16 cellular contexts compared by ENCODE assay signal in the genomic region with DNA sequence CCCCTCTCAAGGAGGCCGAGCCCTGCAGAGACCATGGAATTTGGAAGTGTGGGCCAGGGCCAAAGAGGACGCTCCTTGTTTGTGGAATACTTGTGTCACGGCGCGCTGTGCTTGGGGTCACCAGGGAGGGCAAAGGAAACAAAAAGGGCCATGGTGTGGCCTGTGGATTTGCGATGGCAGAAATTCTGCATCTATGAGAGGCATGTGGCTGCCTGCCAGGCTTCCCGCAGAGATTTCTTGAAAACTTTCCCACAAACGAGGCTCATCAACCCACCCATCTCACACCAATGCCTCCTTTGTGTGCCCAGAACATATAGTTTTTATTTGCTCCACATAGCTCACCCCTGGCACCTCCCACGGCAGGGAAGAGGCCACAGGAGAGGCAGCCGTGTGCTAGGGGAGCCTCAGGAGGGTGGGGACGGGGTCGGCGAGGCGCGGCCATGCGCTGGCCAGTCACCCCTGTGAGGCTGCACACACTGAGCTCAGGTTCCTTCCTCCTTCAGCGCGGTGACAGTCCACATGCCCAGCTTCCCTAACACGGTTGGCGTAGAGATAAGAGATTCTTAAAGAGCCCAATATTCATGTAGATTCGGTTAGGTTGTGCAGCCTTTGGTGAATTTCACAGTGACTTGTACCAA.
DNase-seq lines count a peak whose midpoint lies in the region; ATAC-seq and FAIRE-seq lines count a peak whose summit lies in the region.
"Had no signal": no experiment of that assay in that cellular context is flagged by ENCODE, and none has a peak within 500 bp of the region (broad histone marks: within the 10 kb centered on the region; RNA-seq: fewer than 3 reads in every experiment).

No MANE protein-coding gene starts in this region.

- DNase-seq in left ventricle myocardium superior (no peak), left cardiac atrium (no peak), astrocyte of the hippocampus (ENCODE audit: low read depth, low spot score) (peak; percentile 83), naive B cell (no peak), urothelium cell line (ENCODE audit: low spot score) (peak; percentile 14), NCI-H1417 (lab: John Stamatoyannopoulos, UW) (no peak), Right ventricle myocardium inferior (ENCODE audit: missing footprints) (no peak)
- DNase-seq: ACHN; activated CD4-positive, alpha-beta T cell treated with anti-CD3 and anti-CD28 coated beads, Interleukin-2, amount 50 U/mL, for 48 hours; activated gamma-delta T cell; DMS 273 treated with DMSO at 0.1 percent for 48 hours; IMR-90; NCI-H146; NCI-H526; stimulated activated CD4-positive, alpha-beta T cell treated with anti-CD3 and anti-CD28 coated beads, Interleukin-12 subunit alpha, Interleukin-12 subunit beta, amount 100 ng/mL, for 4 hours had no signal

- H3K4me3 Mint-ChIP-seq in naive B cell: peak overlapping the region in 5 of 8 donors; percentile 24 to 67 (median 51)

- peak; percentile 12 for ATAC-seq in left ventricle myocardium superior
- ATAC-seq in left cardiac atrium: no peak
- ATAC-seq in naive B cell (ENCODE audit: low read depth in 2 of 2): peak in 1 of 2 donors; percentile 53
- ATAC-seq in Right ventricle myocardium inferior: no peak
- ATAC-seq in HG03432 (IDR thresholded peaks at IDR 0.05; ENCODE audit: unreplicated experiment): no peak

- peaks cover 15 to 48% (median 38%) of the 10 kb centered on the region in 3 donors for H3K4me1 Mint-ChIP-seq in naive B cell

- peaks cover 12 to 15% of the 10 kb centered on the region in 2 donors for H3K36me3 Mint-ChIP-seq in naive B cell

- no peaks in the 10 kb centered on the region for H3K27me3 Mint-ChIP-seq in naive B cell

- peak overlapping the region in 4 of 6 donors; percentile 18 to 81 (median 63) for H3K27ac Mint-ChIP-seq in naive B cell

- intact Hi-C loops in left ventricle myocardium superior (cut with micrococcal nuclease) (no loop called here), left cardiac atrium (cut with DNase I) (no loop called here), Right ventricle myocardium inferior (cut with DNase I) (no loop called here)

- FAIRE-seq in urothelium cell line (lab: Jason Lieb, UNC): no peak

- peaks cover 0 to 5% (median 0%) of the 10 kb centered on the region in 7 donors for H3K9me3 Mint-ChIP-seq in naive B cell

Comparison
In these comparisons a context has a peak if more than half of its experiments do, and no peak if none do; other contexts are left out.
1. DNase-seq: peak in astrocyte of the hippocampus (single experiment) and urothelium cell line (single experiment); none in left ventricle myocardium superior (single experiment), left cardiac atrium (single experiment), naive B cell (single experiment), NCI-H1417 (0 of 3) and Right ventricle myocardium inferior (single experiment).